In genomic region chr20:52240802-52241201, GRCh38 we compare ENCODE assay signal across 6 cellular contexts.
"Had no signal": no experiment of that assay in that cellular context is flagged by ENCODE, and none has a peak within 500 bp of the region (broad histone marks: within the 10 kb centered on the region; RNA-seq: fewer than 3 reads in every experiment).

No MANE protein-coding gene starts in this region.

- H3K4me1 Mint-ChIP-seq: IgD-negative memory B cell had no signal

- H3K36me3 Mint-ChIP-seq: IgD-negative memory B cell had no signal

- H3K4me3 ChIP-seq: GM23248, HAP-1 had no signal

- H3K27ac ChIP-seq: GM23248 had no signal

- H3K36me3 ChIP-seq: HAP-1 had no signal

- H3K9me3 ChIP-seq: HAP-1 had no signal

- H3K4me1 ChIP-seq: HAP-1 had no signal

- DNase-seq: GM23248, GOT3, H7, KG1 had no signal

- H3K27ac Mint-ChIP-seq: IgD-negative memory B cell had no signal

- H2AFZ ChIP-seq: GM23248 had no signal

- H3K4me3 Mint-ChIP-seq: IgD-negative memory B cell had no signal
